17 cellular contexts compared by ENCODE assay signal in genomic region chr14:84482256-84483071, GRCh38.
DNase-seq lines count a peak whose midpoint lies in the region; ATAC-seq and TF ChIP-seq lines count a peak whose summit lies in the region.
"Had no signal": no experiment of that assay in that cellular context is flagged by ENCODE, and none has a peak within 500 bp of the region (broad histone marks: within the 10 kb centered on the region; RNA-seq: fewer than 3 reads in every experiment).

No MANE protein-coding gene starts in this region.

- H3K4me3 ChIP-seq in RWPE2 (ENCODE audit: severe bottlenecking) (no peak overlapping the region), trophoblast cell (ENCODE audit: low read depth, low read length) (no peak overlapping the region), H7 (ENCODE audit: insufficient read depth, low read depth, low read length) (no peak overlapping the region)
- H3K4me3 ChIP-seq: colonic mucosa, gastroesophageal sphincter, right atrium auricular region, stomach had no signal

- no peak overlapping the region for H4K8ac ChIP-seq in trophoblast cell (ENCODE audit: low read depth, low read length)

- H2BK12ac ChIP-seq in trophoblast cell (ENCODE audit: low read length), result no peak overlapping the region

- H3K18ac ChIP-seq in trophoblast cell (ENCODE audit: low read length), result no peak overlapping the region

- no peaks in the 10 kb centered on the region for H3K79me2 ChIP-seq in trophoblast cell (ENCODE audit: control insufficient read depth, insufficient read depth, low read length, poor library complexity)

- peaks cover 29% of the 10 kb centered on the region for H3K4me1 ChIP-seq in RWPE2 (ENCODE audit: insufficient read depth, poor library complexity, severe bottlenecking)
- peaks cover 0 to 4% of the 10 kb centered on the region in 2 experiments for H3K4me1 ChIP-seq in trophoblast cell (ENCODE audit: control insufficient read depth in 1 of 2, insufficient read depth in 2 of 2, low read length in 2 of 2)
- H3K4me1 ChIP-seq: colonic mucosa, gastroesophageal sphincter, right atrium auricular region, stomach had no signal

- H3K4me2 ChIP-seq in trophoblast cell (ENCODE audit: low read length), result no peak overlapping the region

- peak; percentile 99 for ATAC-seq in RWPE2 (ENCODE audit: low read depth)
- ATAC-seq: gastroesophageal sphincter had no signal

- H2BK5ac ChIP-seq in trophoblast cell (ENCODE audit: low read depth, low read length, poor library complexity), result no peak overlapping the region

- H3K27ac ChIP-seq in RWPE2 (ENCODE audit: poor library complexity, severe bottlenecking) (peak overlapping the region; percentile 51), trophoblast cell (ENCODE audit: low read depth, low read length) (peak overlapping the region; percentile 24)
- H3K27ac ChIP-seq: colonic mucosa, gastroesophageal sphincter, right atrium auricular region, stomach had no signal

- H3K14ac ChIP-seq in trophoblast cell (ENCODE audit: low read length), result no peak overlapping the region

- no peak overlapping the region for H4K12ac ChIP-seq in trophoblast cell (ENCODE audit: low read depth, low read length)

- DNase-seq in GM03348 (ENCODE audit: low spot score), result peak; percentile 57
- no peak for DNase-seq in RWPE2 (ENCODE audit: low spot score)
- DNase-seq in fibroblast of peridontal ligament (ENCODE audit: extremely low read depth), result peak; percentile 34
- DNase-seq in trophoblast cell, result peak in 1 of 2 donors; percentile 2
- DNase-seq in H7, result no peak
- DNase-seq in occipital lobe (lab: John Stamatoyannopoulos, UW), result no peak
- no peak for DNase-seq in HPDE6-E6E7 (ENCODE audit: extremely low spot score)
- no peak for DNase-seq in NCI-H1417 (lab: John Stamatoyannopoulos, UW)
- DNase-seq: activated naive CD4-positive, alpha-beta T cell treated with anti-CD3 and anti-CD28 coated beads for 36 hours; CD4-positive, CD25-positive, alpha-beta regulatory T cell; colonic mucosa; NCI-H1417 treated with DMSO at 0.1 percent for 48 hours; NCI-H69; SHP77 treated with DMSO at 0.1 percent for 48 hours; stomach had no signal

- H3K27me3 ChIP-seq in RWPE2 (ENCODE audit: insufficient read depth, poor library complexity, severe bottlenecking), result no peaks in the 10 kb centered on the region
- H3K27me3 ChIP-seq in trophoblast cell (ENCODE audit: insufficient read depth, low read length), result no peaks in the 10 kb centered on the region
- no peaks in the 10 kb centered on the region for H3K27me3 ChIP-seq in H7 (ENCODE audit: control insufficient read depth, insufficient read depth, low read length)
- H3K27me3 ChIP-seq: colonic mucosa, gastroesophageal sphincter, right atrium auricular region, stomach had no signal

- no peaks in the 10 kb centered on the region for H3K9me3 ChIP-seq in RWPE2 (ENCODE audit: severe bottlenecking)
- H3K9me3 ChIP-seq in trophoblast cell (ENCODE audit: insufficient read depth, low read depth, low read length), result no peaks in the 10 kb centered on the region
- H3K9me3 ChIP-seq: colonic mucosa, gastroesophageal sphincter, right atrium auricular region, stomach had no signal

- no peak overlapping the region for H2AFZ ChIP-seq in trophoblast cell (ENCODE audit: insufficient read depth, low read length, poor library complexity)

- no peak overlapping the region for H3K23ac ChIP-seq in trophoblast cell (ENCODE audit: low read length)

- H2AK5ac ChIP-seq in trophoblast cell (ENCODE audit: low read length), result no peak overlapping the region

- H3K36me3 ChIP-seq in RWPE2 (ENCODE audit: low read depth) (no peaks in the 10 kb centered on the region), trophoblast cell (ENCODE audit: control insufficient read depth in 1 of 2, insufficient read depth in 2 of 2, low read length in 2 of 2) (no peaks in the 10 kb centered on the region), H7 (replicated peaks; ENCODE audit: control insufficient read depth, insufficient read depth, low read length) (no peaks in the 10 kb centered on the region)
- H3K36me3 ChIP-seq: colonic mucosa, gastroesophageal sphincter, right atrium auricular region, stomach had no signal

- H4K91ac ChIP-seq in trophoblast cell (ENCODE audit: low read depth, low read length), result no peak overlapping the region

- no peak overlapping the region for H3K4ac ChIP-seq in trophoblast cell (ENCODE audit: low read depth, low read length)

- no peak overlapping the region for H3K9ac ChIP-seq in trophoblast cell (ENCODE audit: low read length)

- no peak for TF ChIP-seq CTCF in RWPE2 (IDR thresholded peaks at IDR 0.05; ENCODE audit: poor library complexity, severe bottlenecking)

- peak overlapping the region; percentile 60 for H2BK120ac ChIP-seq in trophoblast cell (ENCODE audit: insufficient read depth, low read length, poor library complexity)

- H3K79me1 ChIP-seq in trophoblast cell (ENCODE audit: low read length), result peaks cover 5% of the 10 kb centered on the region

- WGBS in trophoblast cell (ENCODE audit: extremely low coverage, insufficient coverage, insufficient read length), result no CpG with 5 or more reads among the region's 5 CpGs

Comparison
In these comparisons a context has a peak if more than half of its experiments do, and no peak if none do; other contexts are left out.
1. DNase-seq: peak in GM03348 (single experiment) and fibroblast of peridontal ligament (single experiment); none in RWPE2 (single experiment), H7 (single experiment), occipital lobe (single experiment), HPDE6-E6E7 (single experiment) and NCI-H1417 (0 of 3).